Comparison of ENCODE assay signal across 2 cellular contexts in the genomic region with DNA sequence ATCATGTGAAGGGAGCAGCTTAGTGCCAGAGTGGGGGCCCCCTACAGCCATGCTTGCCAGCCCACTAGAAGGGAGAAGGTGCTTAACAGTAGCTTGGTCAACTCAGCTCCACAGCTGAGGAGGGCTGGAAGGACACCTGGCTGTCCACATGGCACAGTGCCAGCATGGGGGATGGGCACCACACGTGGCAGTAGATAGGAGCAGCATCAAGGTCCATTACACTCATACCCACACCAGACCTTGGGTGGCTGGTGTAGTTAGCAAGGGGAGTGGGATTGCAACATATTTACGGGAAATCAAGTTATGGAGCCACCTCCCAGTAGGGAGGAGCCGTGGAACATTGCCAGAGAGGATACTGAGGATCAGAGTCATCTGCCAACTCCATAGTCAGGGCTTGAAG.
TF ChIP-seq lines count a peak whose summit lies in the region.

No MANE protein-coding gene starts in this region.

TF ChIP-seq in Ishikawa, 13 proteins besides CTCF, POLR2A, EP300 and RAD21:
- TF ChIP-seq NFIC (IDR thresholded peaks at IDR 0.05) (peak; percentile 36; the same call in 1 of the 2 replicates), YY1 (IDR thresholded peaks at IDR 0.05; ENCODE audit: low read depth) (no peak), CEBPB (IDR thresholded peaks at IDR 0.05) (no peak)

TF ChIP-seq in K562, 482 proteins besides CTCF, POLR2A, EP300 and RAD21:
- TF ChIP-seq RFX5 (IDR thresholded peaks at IDR 0.05; ENCODE audit: low read depth, low read length): no peak
- peak; percentile 86 for TF ChIP-seq NFIC (IDR thresholded peaks at IDR 0.05)
